ENCODE assay signal across 8 cellular contexts in genomic region chr14:77026166-77026929, GRCh38. TPM values are rescaled to one million over a fixed set of nuclear protein-coding genes. Genes with fewer than 3 reads are reported as not detected.
DNase-seq lines count a peak whose midpoint lies in the region; ATAC-seq, FAIRE-seq and TF ChIP-seq lines count a peak whose summit lies in the region.

No MANE protein-coding gene starts in this region.

- H3K9me3 Mint-ChIP-seq in CD8-positive, alpha-beta T cell, result no peaks in the 10 kb centered on the region
- H3K9me3 Mint-ChIP-seq in IgD-negative memory B cell, result no peaks in the 10 kb centered on the region

- WGBS in K562 (ENCODE audit: insufficient coverage, low coverage, missing lambda C conversion rate), result 52% methylated on average over 49 of the region's 76 CpGs

- POLR2A ChIA-PET in CD8-positive, alpha-beta T cell (lab: Charles Lee), result interaction anchor here (1.6 to 6.4 kb wide), 6 partner anchors 9 to 71 kb away, joined by 4 to 89 read pairs (median 12); no protein-coding TSS in a partner anchor
- POLR2A ChIA-PET in K562 (lab: Yijun Ruan, JAX), result interaction anchor here (0.8 kb wide), 1 partner anchor 9 kb away, joined by 5 read pairs; no protein-coding TSS in a partner anchor

- H3K27me3 Mint-ChIP-seq in CD8-positive, alpha-beta T cell (ENCODE audit: low read depth), result no peaks in the 10 kb centered on the region
- H3K27me3 Mint-ChIP-seq in IgD-negative memory B cell, result no peaks in the 10 kb centered on the region

- peaks cover 57% of the 10 kb centered on the region for H3K4me1 Mint-ChIP-seq in CD8-positive, alpha-beta T cell (ENCODE audit: low read depth)
- H3K4me1 Mint-ChIP-seq in IgD-negative memory B cell, result peaks cover 18 to 30% (median 27%) of the 10 kb centered on the region in 3 donors

- peak overlapping the region; percentile 78 for H3K4me3 Mint-ChIP-seq in CD8-positive, alpha-beta T cell
- H3K4me3 Mint-ChIP-seq in IgD-negative memory B cell, result peak overlapping the region; percentile 12 to 83 (median 64)

- TF ChIP-seq RAD21 in K562 (CRISPR knock-in tag; conservative IDR thresholded peaks at IDR 0.05 in 1 of 2, IDR thresholded peaks at IDR 0.05 in 1 of 2), result no peak

- H3K9ac ChIP-seq in K562 (ENCODE audit: insufficient read depth in 1 of 2, low read depth in 2 of 2, low read length in 2 of 2) (peak overlapping the region; percentile 53 to 96; a peak in 3 of 4 replicates), subcutaneous abdominal adipose tissue (ENCODE audit: low read length in 5 of 5) (peak overlapping the region; percentile 59 to 86 (median 81))

- H3K36me3 ChIP-seq in CD8-positive, alpha-beta T cell (ENCODE audit: insufficient read depth, low read length), result no peaks in the 10 kb centered on the region
- H3K36me3 ChIP-seq in K562 (ENCODE audit: control insufficient read depth, insufficient read depth, low read length) (peaks cover 24% of the 10 kb centered on the region; the same call in 2 of the 3 replicates), subcutaneous abdominal adipose tissue (ENCODE audit: control insufficient read depth in 5 of 5, insufficient read depth in 5 of 5, low read length in 5 of 5) (peaks cover 0 to 20% (median 6%) of the 10 kb centered on the region in 5 donors)

- peaks cover 5% of the 10 kb centered on the region for H3K9me1 ChIP-seq in K562 (ENCODE audit: control insufficient read depth, insufficient read depth, low read length)

- no peaks in the 10 kb centered on the region for H3K9me3 ChIP-seq in CD8-positive, alpha-beta T cell (ENCODE audit: low read length)
- H3K9me3 ChIP-seq in K562 (replicated peaks; ENCODE audit: control insufficient read depth, insufficient read depth, low read depth, low read length), result no peaks in the 10 kb centered on the region
- H3K9me3 ChIP-seq in subcutaneous abdominal adipose tissue (ENCODE audit: control insufficient read depth in 5 of 5, low read length in 5 of 5), result no peaks in the 10 kb centered on the region

- DNase-seq in CD8-positive, alpha-beta T cell, result peak in 1 of 7 experiments; percentile 12
- DNase-seq in K562 (ENCODE audit: extremely low read depth in 1 of 4, low spot score in 3 of 4) (no peak), GM19238 (ENCODE audit: insufficient read length, low spot score) (no peak), SHP77 (lab: John Stamatoyannopoulos, UW) (no peak)

- BruUV-seq in K562 (replicated peaks; lab: Mats Ljungman, UMichigan), result no TSS peak

- H3K4me2 ChIP-seq in K562 (ENCODE audit: insufficient read depth, low read length), result peak overlapping the region; percentile 58

- no peak for TF ChIP-seq POLR2A in K562 (conservative IDR thresholded peaks at IDR 0.05)

- H3K79me2 ChIP-seq in K562 (ENCODE audit: control insufficient read depth, insufficient read depth, low read length), result peaks cover 42% of the 10 kb centered on the region

- peak overlapping the region; percentile 66 for H3K4me3 ChIP-seq in CD8-positive, alpha-beta T cell (ENCODE audit: low read depth, low read length)
- H3K4me3 ChIP-seq in K562 (peak overlapping the region; percentile 65), subcutaneous abdominal adipose tissue (ENCODE audit: low read depth in 1 of 5, low read length in 5 of 5) (peak overlapping the region; percentile 82 to 92 (median 89))

- in situ Hi-C loops in K562 (cut with MboI), result no loop called here

- peak overlapping the region; percentile 90 for H3K27ac ChIP-seq in CD8-positive, alpha-beta T cell (ENCODE audit: low read depth, low read length)
- H3K27ac ChIP-seq in K562 (ENCODE audit: extremely low read depth, low read depth, low read length) (peak overlapping the region; percentile 95; the same call in 2 of the 3 replicates), layer of hippocampus (ENCODE audit: low read depth, low read length) (peak overlapping the region; percentile 98), subcutaneous abdominal adipose tissue (ENCODE audit: low read depth, low read length) (peak overlapping the region; percentile 93)

- no peak for TF ChIP-seq EP300 in K562 (IDR thresholded peaks at IDR 0.05; ENCODE audit: low read length)

- H3K36me3 Mint-ChIP-seq in CD8-positive, alpha-beta T cell, result peaks cover 37% of the 10 kb centered on the region
- peaks cover 4% of the 10 kb centered on the region for H3K36me3 Mint-ChIP-seq in IgD-negative memory B cell

- peak overlapping the region; percentile 87 for H3K27ac Mint-ChIP-seq in CD8-positive, alpha-beta T cell
- peak overlapping the region in 1 of 3 donors; percentile 68 for H3K27ac Mint-ChIP-seq in IgD-negative memory B cell

- peaks cover 4% of the 10 kb centered on the region; the same call in 1 of the 2 replicates for H4K20me1 ChIP-seq in K562 (replicated peaks; ENCODE audit: control insufficient read depth, insufficient read depth, low read length)

- CTCF ChIA-PET in CD8-positive, alpha-beta T cell (lab: Charles Lee), result interaction anchor here (0.6 to 5.7 kb wide), 10 partner anchors 10 to 153 kb away, joined by 3 to 26 read pairs (median 10); no protein-coding TSS in a partner anchor
- CTCF ChIA-PET in K562 (lab: Yijun Ruan, JAX; ENCODE audit: low intra/inter-chr PET ratio), result no interaction called here

- no peak for FAIRE-seq in K562 (lab: Jason Lieb, UNC)

- intact Hi-C loops in CD8-positive, alpha-beta T cell (cut with DNase I, micrococcal nuclease), result loop anchor here (5.0 kb wide), 3 partner anchors 71 to 431 kb away; partner anchors contain the start of genes ANGEL1 (in 2 of the 2), AHSA1 (in 1 of the 2), CIPC (in 1 of the 2) and VIPAS39 (in 1 of the 2)
- intact Hi-C loops in K562 (cut with micrococcal nuclease), result loop anchor here (5.0 to 10.0 kb wide), 2 partner anchors 64 to 112 kb away; no protein-coding TSS in a partner anchor

- ATAC-seq in CD8-positive, alpha-beta T cell, result no peak
- ATAC-seq in K562, result no peak
- no peak for ATAC-seq in GM19328 (IDR thresholded peaks at IDR 0.05; ENCODE audit: unreplicated experiment)

- no peaks in the 10 kb centered on the region for H3K27me3 ChIP-seq in CD8-positive, alpha-beta T cell (ENCODE audit: insufficient read depth, low read length)
- H3K27me3 ChIP-seq in K562 (ENCODE audit: control insufficient read depth in 2 of 2, insufficient read depth in 2 of 2, low read length in 2 of 2), result no peaks in the 10 kb centered on the region
- no peaks in the 10 kb centered on the region for H3K27me3 ChIP-seq in layer of hippocampus (ENCODE audit: control insufficient read depth, insufficient read depth, low read length)
- H3K27me3 ChIP-seq in subcutaneous abdominal adipose tissue (ENCODE audit: control insufficient read depth in 5 of 5, insufficient read depth in 4 of 5, low read length in 5 of 5), result no peaks in the 10 kb centered on the region

- no peak for TF ChIP-seq CTCF in CD8-positive, alpha-beta T cell (IDR thresholded peaks at IDR 0.05)
- no peak for TF ChIP-seq CTCF in K562 (IDR thresholded peaks at IDR 0.05 in 2 of 3, conservative IDR thresholded peaks at IDR 0.05 in 1 of 3; ENCODE audit: insufficient read depth in 2 of 3, low read depth in 1 of 3, low read length in 3 of 3)

- peaks cover 58% of the 10 kb centered on the region for H3K4me1 ChIP-seq in CD8-positive, alpha-beta T cell (ENCODE audit: insufficient read depth, low read length)
- H3K4me1 ChIP-seq in K562 (replicated peaks in 1 of 2; ENCODE audit: control insufficient read depth in 2 of 2, insufficient read depth in 2 of 2, low read length in 2 of 2), result peaks cover 25 to 57% of the 10 kb centered on the region in 2 experiments
- H3K4me1 ChIP-seq in subcutaneous abdominal adipose tissue (ENCODE audit: control insufficient read depth in 5 of 5, insufficient read depth in 5 of 5, low read length in 5 of 5), result peaks cover 23 to 70% (median 69%) of the 10 kb centered on the region in 5 donors

- H2AFZ ChIP-seq in K562 (ENCODE audit: low read depth, low read length), result no peak overlapping the region

TF ChIP-seq in K562, 482 proteins besides CTCF, POLR2A, EP300 and RAD21 (continues in another document):
- TF ChIP-seq ZFX (CRISPR knock-in tag; IDR thresholded peaks at IDR 0.05) (peak; percentile 48), POLR3G (IDR thresholded peaks at IDR 0.05; ENCODE audit: extremely low read depth, insufficient read length, insufficient replicate concordance) (no peak), MBD1 (CRISPR knock-in tag; IDR thresholded peaks at IDR 0.05) (peak; percentile 83)

RNA-seq across cellular contexts. Expression of gene IRF2BPL, which starts 2.2 kb away (rescaled TPM):
- total RNA-seq in CD8-positive, alpha-beta T cell, result 10 to 100 TPM; 53.7 to 53.9 TPM
- polyA plus RNA-seq in IgD-negative memory B cell (2.6 TPM), K562 (2011; rRNA removed) (1.3 and 2.8 TPM in 2 replicates), K562 (2014; fragmentation: Illumina TruSeq; extraction: Trizol) (2.5 and 3.6 TPM in 2 replicates), K562 (2014; fragmentation: Nextera tagmentation; extraction: Ambion mirVana) (under 1 TPM; 0.52 to 0.75 TPM), K562 (2014; rRNA removed) (6.5 and 6.9 TPM in 2 replicates)
- 1.8 and 3.8 TPM in 2 replicates for total RNA-seq in K562 (2011; cell fraction: chromatin; rRNA removed; ENCODE audit: low replicate concordance)
- 5.5 and 6.5 TPM in 2 replicates for total RNA-seq in K562 (2011; cell fraction: nucleolus; rRNA removed)
- 2.5 and 3.7 TPM in 2 replicates for total RNA-seq in K562 (2011; cell fraction: nucleoplasm; rRNA removed)
- total RNA-seq in K562 (2014; rRNA removed) (14.4 and 18.2 TPM in 2 replicates), K562 (2014; rRNA removed; fragmentation: Illumina TruSeq; extraction: Trizol) (2.4 and 2.5 TPM in 2 replicates), K562 (2015; rRNA removed; fragmentation: Illumina TruSeq; extraction: Trizol) (4.2 and 5.1 TPM in 2 replicates), K562 (2021) (21.6 and 22.1 TPM in 2 replicates)
- polyA plus RNA-seq in K562 (2011; cell fraction: cytosol; rRNA removed), result 1.7 and 4.5 TPM in 2 replicates
- 3.2 and 4.7 TPM in 2 replicates for polyA plus RNA-seq in K562 (2011; cell fraction: nucleus; rRNA removed)
- 16.8 and 19.2 TPM in 2 replicates for polyA plus RNA-seq in K562 (2012)
- 2.2 TPM in 2 replicates for polyA minus RNA-seq in K562 (2011; rRNA and poly(A)+ RNA removed)
- polyA minus RNA-seq in K562 (2011; cell fraction: cytosol; rRNA and poly(A)+ RNA removed), result 6.6 and 10.5 TPM in 2 replicates
- polyA minus RNA-seq in K562 (2011; cell fraction: nucleus; rRNA and poly(A)+ RNA removed), result 3.1 and 5.6 TPM in 2 replicates
